In the genomic region with DNA sequence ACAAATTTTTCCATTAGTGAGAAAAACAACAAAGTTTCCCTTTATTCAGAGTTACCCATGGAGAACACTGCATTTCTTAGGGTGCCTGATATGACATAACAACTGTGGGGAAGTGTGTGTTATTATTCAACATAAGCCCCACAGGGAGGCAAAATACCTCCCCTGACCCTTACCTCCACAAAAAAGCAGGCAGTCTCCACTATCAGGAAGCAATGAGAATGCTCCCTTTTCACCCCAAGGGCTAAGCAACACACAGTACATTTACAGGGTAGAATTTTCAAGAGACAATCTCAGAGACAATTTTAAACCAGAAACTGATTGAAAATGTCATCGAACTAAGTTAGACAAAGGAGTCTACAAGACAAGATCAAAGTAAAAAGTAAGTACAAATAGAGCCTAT, we compare ENCODE assay signal across 5 cellular contexts.
DNase-seq lines count a peak whose midpoint lies in the region; ATAC-seq, FAIRE-seq and TF ChIP-seq lines count a peak whose summit lies in the region.
"Not testable (repeated sequence)": the region's sequence is repeated elsewhere in the genome, so short reads cannot be mapped to it uniquely, and the experiment has no call there.

No MANE protein-coding gene starts in this region.

- peak overlapping the region; percentile 24; the same call in 1 of the 2 replicates for H3K27ac Mint-ChIP-seq in GM23338
- peak overlapping the region in 2 of 3 experiments; percentile 33 to 47; a peak in 2 of 7 replicates for H3K27ac Mint-ChIP-seq in H9

- H3K79me1 ChIP-seq in H9 (ENCODE audit: insufficient read depth, low read depth, low read length, poor library complexity, severe bottlenecking); H1 (ENCODE audit: low read depth, low read length): not testable (repeated sequence)

- DNase-seq in A549 (ENCODE audit: low read depth in 1 of 2, low spot score in 1 of 2); GM23338 (ENCODE audit: low spot score); H9; GM12878 (ENCODE audit: low read depth, low spot score); H1 (ENCODE audit: low read depth in 1 of 2, low spot score in 2 of 2): not testable (repeated sequence)

- H3K9me3 Mint-ChIP-seq in GM23338, H9: not testable (repeated sequence)

- H3K23ac ChIP-seq in H9 (ENCODE audit: insufficient read length, low read depth, low read length); H1 (ENCODE audit: insufficient read length): not testable (repeated sequence)

- not testable (repeated sequence) for H4K20me1 ChIP-seq in GM23338 (replicated peaks; ENCODE audit: insufficient read depth); H9 (ENCODE audit: control insufficient read depth, insufficient read depth, insufficient read length); GM12878 (ENCODE audit: control insufficient read depth, insufficient read depth); H1 (replicated peaks in 1 of 2; ENCODE audit: control insufficient read depth in 1 of 2, insufficient read depth in 2 of 2, low read length in 2 of 2)

- not testable (repeated sequence) for H3K27me3 ChIP-seq in GM23338 (ENCODE audit: insufficient read depth); H9 (ENCODE audit: insufficient read depth, low read length); GM12878 (replicated peaks in 1 of 2; ENCODE audit: control insufficient read depth in 2 of 2, insufficient read depth in 2 of 2, low read length in 1 of 2); H1 (replicated peaks in 1 of 4; ENCODE audit: control insufficient read depth in 3 of 4, extremely low read depth in 1 of 4, insufficient read depth in 3 of 4, low read length in 3 of 4)

- CTCF ChIA-PET in A549 (lab: Yijun Ruan, JAX); GM12878 (lab: Yijun Ruan, JAX); H1 (lab: Charles Lee; ENCODE audit: partially characterized antibody): not testable (repeated sequence)

- not testable (repeated sequence) for ATAC-seq in A549, GM12878
- peak; percentile 77 for ATAC-seq in GM23338

- RAD21 ChIA-PET in GM12878 (lab: Charles Lee; ENCODE audit: unreplicated experiment), result not testable (repeated sequence)

- H3K14ac ChIP-seq in H9 (ENCODE audit: insufficient read depth, low read length); H1 (ENCODE audit: insufficient read length): not testable (repeated sequence)

- not testable (repeated sequence) for H3K18ac ChIP-seq in H9 (ENCODE audit: insufficient read length, low read depth, low read length); H1 (ENCODE audit: extremely low read depth, low read length)

- H3K23me2 ChIP-seq in H9 (ENCODE audit: insufficient read length, low read depth, low read length, poor library complexity, severe bottlenecking); H1 (ENCODE audit: low read depth, low read length): not testable (repeated sequence)

- not testable (repeated sequence) for H3K27me3 Mint-ChIP-seq in GM23338 (ENCODE audit: insufficient read depth, low read depth, poor library complexity); H9 (ENCODE audit: low read depth)

- H3K4me3 ChIP-seq in A549; GM23338; GM12878; H1 (ENCODE audit: extremely low read depth in 1 of 4, insufficient read depth in 2 of 4, low read depth in 3 of 4, low read length in 4 of 4): not testable (repeated sequence)

- H3K56ac ChIP-seq in H9 (ENCODE audit: insufficient read length, low read depth, low read length); H1 (replicated peaks; ENCODE audit: insufficient read length, low read depth, low read length): not testable (repeated sequence)

- TF ChIP-seq EP300 in A549 (IDR thresholded peaks at IDR 0.05); GM12878 (IDR thresholded peaks at IDR 0.05; ENCODE audit: borderline replicate concordance in 1 of 2, control insufficient read depth in 1 of 2, low read depth in 2 of 2, low read length in 2 of 2); H1 (IDR thresholded peaks at IDR 0.05; ENCODE audit: borderline replicate concordance in 1 of 2, low read depth in 2 of 2, low read length in 2 of 2): not testable (repeated sequence)

- intact Hi-C loops in GM12878 (cut with micrococcal nuclease; ENCODE audit: unreplicated experiment), result not testable (repeated sequence)

- not testable (repeated sequence) for H3K79me2 ChIP-seq in GM23338 (replicated peaks; ENCODE audit: insufficient read depth); H9 (ENCODE audit: insufficient read depth, low read length); GM12878 (ENCODE audit: control insufficient read depth, insufficient read depth, low read length); H1 (ENCODE audit: control insufficient read depth in 1 of 2, insufficient read depth in 2 of 2, low read length in 2 of 2)

- TF ChIP-seq CTCF in A549 (IDR thresholded peaks at IDR 0.05); GM23338 (conservative IDR thresholded peaks at IDR 0.05; ENCODE audit: low read depth in 2 of 2); H9 (conservative IDR thresholded peaks at IDR 0.05); GM12878 (IDR thresholded peaks at IDR 0.05 in 2 of 3, conservative IDR thresholded peaks at IDR 0.05 in 1 of 3; ENCODE audit: control insufficient read depth in 2 of 3, extremely low read depth in 1 of 3, insufficient read depth in 1 of 3, low read depth in 3 of 3, low read length in 3 of 3); H1 (IDR thresholded peaks at IDR 0.05; ENCODE audit: control extremely low read depth in 1 of 3, insufficient read depth in 1 of 3, low read depth in 1 of 3, low read length in 3 of 3): not testable (repeated sequence)

- not testable (repeated sequence) for H3F3A ChIP-seq in GM23338 (replicated peaks; ENCODE audit: low read depth)

- H3K4me3 Mint-ChIP-seq in GM23338, H9: not testable (repeated sequence)

- not testable (repeated sequence) for H2BK12ac ChIP-seq in H9 (ENCODE audit: insufficient read length, low read depth, low read length); H1 (ENCODE audit: low read depth, low read length)

- H3K4ac ChIP-seq in H9 (ENCODE audit: low read depth, low read length); H1 (replicated peaks; ENCODE audit: insufficient read length, low read depth, low read length): not testable (repeated sequence)

- not testable (repeated sequence) for H3K9me3 ChIP-seq in A549; H9 (ENCODE audit: control insufficient read depth, low read depth, low read length); GM12878 (replicated peaks; ENCODE audit: control insufficient read depth, insufficient read depth, low read length); H1 (ENCODE audit: insufficient read depth in 2 of 2, low read depth in 1 of 2, low read length in 1 of 2)

- H2BK5ac ChIP-seq in H9 (ENCODE audit: insufficient read length, low read length); H1 (ENCODE audit: low read depth, low read length): not testable (repeated sequence)

- H4K91ac ChIP-seq in H9 (ENCODE audit: insufficient read length, low read depth, low read length); H1 (replicated peaks; ENCODE audit: insufficient read length, low read length): not testable (repeated sequence)

- H3K4me1 Mint-ChIP-seq in GM23338, H9: not testable (repeated sequence)

- H2AK5ac ChIP-seq in H9 (ENCODE audit: insufficient read length, low read length); H1 (ENCODE audit: low read depth, low read length): not testable (repeated sequence)

- not testable (repeated sequence) for H2BK120ac ChIP-seq in H9 (ENCODE audit: low read depth, low read length, poor library complexity, severe bottlenecking); H1 (replicated peaks; ENCODE audit: low read depth, low read length)

- H3K36me3 Mint-ChIP-seq in GM23338 (ENCODE audit: low read depth), result not testable (repeated sequence)
- H3K36me3 Mint-ChIP-seq in H9 (ENCODE audit: insufficient read depth in 1 of 3, low read depth in 3 of 3), result peaks cover 10 to 13% (median 11%) of the 10 kb centered on the region in 3 experiments

- not testable (repeated sequence) for H2BK20ac ChIP-seq in H9 (ENCODE audit: low read depth, low read length, poor library complexity, severe bottlenecking); H1 (ENCODE audit: low read length)

- not testable (repeated sequence) for H3K9ac ChIP-seq in H9 (ENCODE audit: extremely low read depth, insufficient read length, low read length); GM12878 (ENCODE audit: control insufficient read depth, insufficient read depth, low read length); H1 (replicated peaks in 1 of 4; ENCODE audit: extremely low read depth in 1 of 4, low read depth in 3 of 4, low read length in 3 of 4)

- not testable (repeated sequence) for H2BK15ac ChIP-seq in H9 (ENCODE audit: low read depth, low read length); H1 (ENCODE audit: low read length)

- not testable (repeated sequence) for H4K8ac ChIP-seq in H9 (replicated peaks; ENCODE audit: insufficient read length, low read depth, low read length); H1 (ENCODE audit: extremely low read depth, insufficient read depth, low read length)

- H3K4me1 ChIP-seq in A549; GM23338 (ENCODE audit: insufficient read depth); H9 (ENCODE audit: insufficient read depth, low read length); GM12878 (ENCODE audit: control insufficient read depth, insufficient read depth, low read length); H1 (replicated peaks in 1 of 4; ENCODE audit: control insufficient read depth in 3 of 4, insufficient read depth in 4 of 4, low read length in 3 of 4): not testable (repeated sequence)

- TF ChIP-seq RAD21 in A549 (conservative IDR thresholded peaks at IDR 0.05 in 1 of 2, IDR thresholded peaks at IDR 0.05 in 1 of 2); GM12878 (IDR thresholded peaks at IDR 0.05; ENCODE audit: insufficient read depth, low read depth, low read length); H1 (IDR thresholded peaks at IDR 0.05 in 1 of 2, conservative IDR thresholded peaks at IDR 0.05 in 1 of 2; ENCODE audit: low read depth in 2 of 2, low read length in 2 of 2): not testable (repeated sequence)

- not testable (repeated sequence) for BruUV-seq in GM12878 (replicated peaks; lab: Mats Ljungman, UMichigan)

- POLR2A ChIA-PET in A549 (lab: Yijun Ruan, JAX); GM12878 (lab: Charles Lee); H1 (lab: Charles Lee; ENCODE audit: partially characterized antibody): not testable (repeated sequence)

- H4K5ac ChIP-seq in H9 (ENCODE audit: insufficient read length, low read depth, low read length); H1 (ENCODE audit: insufficient read length, low read depth, low read length): not testable (repeated sequence)

- not testable (repeated sequence) for H3K36me3 ChIP-seq in GM23338 (ENCODE audit: insufficient read depth); GM12878 (ENCODE audit: control insufficient read depth in 2 of 2, insufficient read depth in 2 of 2, low read length in 1 of 2); H1 (ENCODE audit: control insufficient read depth in 2 of 4, insufficient read depth in 4 of 4, low read length in 3 of 4)

- TF ChIP-seq POLR2A in A549 (IDR thresholded peaks at IDR 0.05; ENCODE audit: low read length); GM12878 (IDR thresholded peaks at IDR 0.05; ENCODE audit: low read depth, low read length); H1 (IDR thresholded peaks at IDR 0.05; ENCODE audit: control extremely low read depth in 1 of 2, low read depth in 2 of 2, low read length in 2 of 2): not testable (repeated sequence)

- not testable (repeated sequence) for H3K27ac ChIP-seq in A549; GM23338 (ENCODE audit: low read depth); H9 (ENCODE audit: insufficient read length, low read depth, low read length); GM12878 (ENCODE audit: control insufficient read depth, insufficient read depth); H1 (ENCODE audit: low read depth, low read length)

- in situ Hi-C loops in GM12878 (cut with MboI), result not testable (repeated sequence)

- FAIRE-seq in A549 (lab: Jason Lieb, UNC), result peak; percentile 23
- FAIRE-seq in GM12878 (lab: Jason Lieb, UNC), result peak; percentile 93
- FAIRE-seq in H1 (lab: Jason Lieb, UNC), result peak; percentile 99

- WGBS in A549 (ENCODE audit: missing lambda C conversion rate), result no CpG with 5 or more reads among the region's 1 CpG
- WGBS in H9 (ENCODE audit: extremely low coverage, insufficient read length, low lambda C conversion rate), result no CpG with 5 or more reads among the region's 1 CpG
- WGBS in GM12878 (ENCODE audit: insufficient coverage, insufficient replicate concordance, low lambda C conversion rate, missing lambda C conversion rate), result no CpG with 5 or more reads among the region's 1 CpG
- no CpG with 5 or more reads among the region's 1 CpG for WGBS in H1 (ENCODE audit: extremely low coverage in 1 of 2, insufficient coverage in 1 of 2, insufficient read length in 1 of 2, insufficient replicate concordance in 2 of 2, low coverage in 1 of 2, low lambda C conversion rate in 2 of 2, missing lambda C conversion rate in 1 of 2), 2 experiments

- H3K4me2 ChIP-seq in A549; GM23338; H9 (ENCODE audit: insufficient read depth, insufficient read length, low read length); GM12878 (ENCODE audit: control insufficient read depth, insufficient read depth); H1 (ENCODE audit: insufficient read depth in 1 of 2, low read depth in 2 of 2, low read length in 2 of 2): not testable (repeated sequence)

- SMC1A ChIA-PET in GM12878 (lab: Charles Lee; ENCODE audit: uncharacterized antibody, unreplicated experiment), result not testable (repeated sequence)

- not testable (repeated sequence) for H3K9me2 ChIP-seq in GM23338 (ENCODE audit: insufficient read depth)

- H3T11ph ChIP-seq in H9 (ENCODE audit: low read length), result not testable (repeated sequence)

- not testable (repeated sequence) for H2AFZ ChIP-seq in GM23338; H9 (ENCODE audit: low read length); GM12878 (ENCODE audit: control insufficient read depth, low read depth, low read length); H1 (ENCODE audit: low read length)
